Comparison of ENCODE assay signal across 22 cellular contexts in the genomic region with DNA sequence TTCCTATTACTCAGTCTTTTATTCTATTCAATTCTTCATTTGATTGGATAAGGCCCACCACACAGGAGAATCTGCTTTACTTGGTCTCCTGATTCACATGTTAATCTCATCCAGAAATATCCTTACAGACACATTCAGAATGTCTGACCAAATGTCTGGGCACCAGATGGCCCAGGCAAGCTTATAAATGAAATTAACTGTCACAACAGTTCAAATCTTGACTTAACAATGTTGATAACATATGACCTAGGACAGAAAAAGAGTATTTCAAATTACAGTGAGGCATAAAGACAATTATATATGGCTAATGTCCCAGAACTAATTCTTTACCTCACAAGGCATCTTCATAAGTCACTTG. TPM values are rescaled to one million over a fixed set of nuclear protein-coding genes. Genes with fewer than 3 reads are reported as not detected.
DNase-seq lines count a peak whose midpoint lies in the region; ATAC-seq and FAIRE-seq lines count a peak whose summit lies in the region.
"Had no signal": no experiment of that assay in that cellular context is flagged by ENCODE, and none has a peak within 500 bp of the region (broad histone marks: within the 10 kb centered on the region; RNA-seq: fewer than 3 reads in every experiment).

No MANE protein-coding gene starts in this region.

- H3K27me3 Mint-ChIP-seq in activated T-helper 17 cell treated with anti-CD3 and anti-CD28 coated beads, Interleukin-2, amount 50 U/mL, for 72 hours, result no peaks in the 10 kb centered on the region
- H3K27me3 Mint-ChIP-seq: B cell; CD4-positive, CD25-positive, alpha-beta regulatory T cell had no signal

- no peaks in the 10 kb centered on the region for H3K9me3 Mint-ChIP-seq in activated T-helper 17 cell treated with anti-CD3 and anti-CD28 coated beads, Interleukin-2, amount 50 U/mL, for 72 hours
- H3K9me3 Mint-ChIP-seq: CD4-positive, CD25-positive, alpha-beta regulatory T cell; GM23338 had no signal

- FAIRE-seq in GM19239 (lab: Jason Lieb, UNC), result no peak
- FAIRE-seq: GM12891, HepG2 had no signal

- ATAC-seq in GM18511 (IDR thresholded peaks at IDR 0.05; ENCODE audit: unreplicated experiment), result peak; percentile 12
- peak; percentile 9 for ATAC-seq in HG03432 (IDR thresholded peaks at IDR 0.05; ENCODE audit: unreplicated experiment)
- ATAC-seq in activated T-helper 17 cell treated with anti-CD3 and anti-CD28 coated beads, Interleukin-2, amount 50 U/mL, for 72 hours (replicated peaks), result no peak
- ATAC-seq: GM23338, HepG2 had no signal

- DNase-seq in NCI-H82 (lab: John Stamatoyannopoulos, UW) (peak; percentile 29), NCI-H82 treated with DMSO at 0.1 percent for 48 hours (lab: John Stamatoyannopoulos, UW; ENCODE audit: unreplicated experiment) (no peak), GM19239 (ENCODE audit: insufficient read length, low spot score) (no peak), NCI-H526 treated with DMSO at 0.1 percent for 48 hours (lab: John Stamatoyannopoulos, UW) (no peak)
- DNase-seq in activated CD8-positive, alpha-beta memory T cell treated with anti-CD3 and anti-CD28 coated beads, Interleukin-2, amount 50 U/mL, for 4 hours, result no peak
- DNase-seq: 8988T; CD4-positive, CD25-positive, alpha-beta regulatory T cell; COR-L47; DMS153; GF-D8; HCEC 1CT; KBM-7; NCI-H1694 treated with DMSO at 0.1 percent for 48 hours; NCI-H510A; NCI-H774 had no signal

- H3K27ac Mint-ChIP-seq in activated T-helper 17 cell treated with anti-CD3 and anti-CD28 coated beads, Interleukin-2, amount 50 U/mL, for 72 hours, result peak overlapping the region; percentile 49
- H3K27ac Mint-ChIP-seq: B cell, GM23338 had no signal

- H3K4me3 Mint-ChIP-seq in activated T-helper 17 cell treated with anti-CD3 and anti-CD28 coated beads, Interleukin-2, amount 50 U/mL, for 72 hours, result peak overlapping the region; percentile 7
- H3K4me3 Mint-ChIP-seq: B cell; CD4-positive, CD25-positive, alpha-beta regulatory T cell; GM23338 had no signal

- H3K4me1 Mint-ChIP-seq in activated T-helper 17 cell treated with anti-CD3 and anti-CD28 coated beads, Interleukin-2, amount 50 U/mL, for 72 hours, result peaks cover 17% of the 10 kb centered on the region

- H3K36me3 Mint-ChIP-seq in activated T-helper 17 cell treated with anti-CD3 and anti-CD28 coated beads, Interleukin-2, amount 50 U/mL, for 72 hours (ENCODE audit: low read depth), result peaks cover 15% of the 10 kb centered on the region

RNA-seq across cellular contexts. Expression of a gene that starts 14.6 kb away (rescaled TPM):
- total RNA-seq in activated T-helper 17 cell treated with anti-CD3 and anti-CD28 coated beads, Interleukin-2, amount 50 U/mL, for 72 hours, result 10 to 100 TPM in 1 of 2 donors, 1 to 10 TPM in 1; 6.0 to 14.3 TPM

RNA-seq across cellular contexts. Expression of a gene that starts 14.9 kb away (rescaled TPM):
- total RNA-seq in activated T-helper 17 cell treated with anti-CD3 and anti-CD28 coated beads, Interleukin-2, amount 50 U/mL, for 72 hours, result 10 to 100 TPM; 24.0 to 37.0 TPM

RNA-seq across cellular contexts. Expression of a gene that starts 40.5 kb away (rescaled TPM):
- total RNA-seq in activated T-helper 17 cell treated with anti-CD3 and anti-CD28 coated beads, Interleukin-2, amount 50 U/mL, for 72 hours, result 10 to 100 TPM; 13.4 to 16.6 TPM
